1 cellular context compared by ENCODE assay signal in genomic region chr3:186742618-186743335, GRCh38.
TF ChIP-seq lines count a peak whose summit lies in the region.

No MANE protein-coding gene starts in this region.

TF ChIP-seq in HepG2, 621 proteins besides CTCF, POLR2A, EP300 and RAD21 (continued from another document and continues in another):
- TF ChIP-seq ZNF609 (CRISPR knock-in tag; IDR thresholded peaks at IDR 0.05; ENCODE audit: borderline replicate concordance) (peak; percentile 30; the same call in 1 of the 2 replicates), ASH2L (IDR thresholded peaks at IDR 0.05; ENCODE audit: insufficient read length, low read depth, low read length) (peak; percentile 55), MBD4 (IDR thresholded peaks at IDR 0.05; ENCODE audit: borderline replicate concordance, low read length) (0 out of 2 replicates have a peak, but pooled peaks have one; percentile 80), HMG20A (CRISPR knock-in tag; IDR thresholded peaks at IDR 0.05; ENCODE audit: borderline replicate concordance) (peak; percentile 88; the same call in 1 of the 2 replicates), BCL6 (CRISPR knock-in tag; IDR thresholded peaks at IDR 0.05) (peak; percentile 51; the same call in 1 of the 2 replicates), CEBPG (CRISPR knock-in tag; IDR thresholded peaks at IDR 0.05) (peak; percentile 92), IKZF4 (CRISPR knock-in tag; IDR thresholded peaks at IDR 0.05; ENCODE audit: borderline replicate concordance, low read depth, not compliant biosample characterization) (no peak), POLR2G (IDR thresholded peaks at IDR 0.05; ENCODE audit: low read depth, low read length) (no peak), RXRB (CRISPR knock-in tag; IDR thresholded peaks at IDR 0.05; ENCODE audit: borderline replicate concordance) (peak; percentile 65), ZNF121 (CRISPR knock-in tag; IDR thresholded peaks at IDR 0.05) (peak; percentile 66; the same call in 1 of the 2 replicates), HDAC1 (CRISPR knock-in tag; IDR thresholded peaks at IDR 0.05) (peak; percentile 19; the same call in 1 of the 2 replicates), ZNF660 (CRISPR knock-in tag; IDR thresholded peaks at IDR 0.05; ENCODE audit: borderline replicate concordance, low read depth) (no peak), YEATS4 (CRISPR knock-in tag; IDR thresholded peaks at IDR 0.05; ENCODE audit: borderline replicate concordance) (no peak), MAFF (IDR thresholded peaks at IDR 0.05; ENCODE audit: low read depth, low read length) (peak; percentile 62), ZNF446 (CRISPR knock-in tag; IDR thresholded peaks at IDR 0.05) (no peak), FOXO1 (CRISPR knock-in tag; IDR thresholded peaks at IDR 0.05) (peak; percentile 25; the same call in 1 of the 2 replicates), FOXJ3 (CRISPR knock-in tag; IDR thresholded peaks at IDR 0.05; ENCODE audit: borderline replicate concordance) (peak; percentile 84; the same call in 1 of the 2 replicates), RCOR2 (CRISPR knock-in tag; IDR thresholded peaks at IDR 0.05) (peak; percentile 50; the same call in 1 of the 2 replicates), SRSF1 (optimal IDR thresholded peaks at IDR 0.05; ENCODE audit: low read depth, low read length) (no peak), SOX5 (CRISPR knock-in tag; IDR thresholded peaks at IDR 0.05; ENCODE audit: borderline replicate concordance) (peak; percentile 68; the same call in 1 of the 2 replicates), PHF8 (CRISPR knock-in tag; IDR thresholded peaks at IDR 0.05) (no peak), HNRNPUL1 (IDR thresholded peaks at IDR 0.05; ENCODE audit: low read depth, low read length) (peak; percentile 71; the same call in 1 of the 2 replicates), HDAC2 (CRISPR knock-in tag; IDR thresholded peaks at IDR 0.05) (peak; percentile 56; the same call in 1 of the 2 replicates), KLF9 (CRISPR knock-in tag; IDR thresholded peaks at IDR 0.05; ENCODE audit: low read depth) (no peak), GATAD2A (CRISPR knock-in tag; IDR thresholded peaks at IDR 0.05) (peak; percentile 86), ZNF883 (CRISPR knock-in tag; IDR thresholded peaks at IDR 0.05; ENCODE audit: not compliant biosample characterization) (no peak), MAFK (conservative IDR thresholded peaks at IDR 0.05 in 1 of 2, IDR thresholded peaks at IDR 0.05 in 1 of 2; ENCODE audit: low read length in 2 of 2) (peak in 1 of 2 experiments; percentile 52; a peak in 2 of 4 replicates), SCMH1 (CRISPR knock-in tag; IDR thresholded peaks at IDR 0.05; ENCODE audit: borderline replicate concordance) (no peak), BRCA1 (CRISPR knock-in tag; IDR thresholded peaks at IDR 0.05) (no peak), MYNN (CRISPR knock-in tag; IDR thresholded peaks at IDR 0.05; ENCODE audit: low read depth) (no peak), SAP130 (CRISPR knock-in tag; IDR thresholded peaks at IDR 0.05; ENCODE audit: low read depth) (peak; percentile 62), SMAD3 (CRISPR knock-in tag; IDR thresholded peaks at IDR 0.05) (peak; percentile 61; the same call in 1 of the 2 replicates), HNF4A (CRISPR knock-in tag; IDR thresholded peaks at IDR 0.05) (peak; percentile 46), SALL1 (CRISPR knock-in tag; IDR thresholded peaks at IDR 0.05) (no peak), SIX4 (CRISPR knock-in tag; IDR thresholded peaks at IDR 0.05) (no peak), ZZZ3 (CRISPR knock-in tag; IDR thresholded peaks at IDR 0.05; ENCODE audit: borderline replicate concordance) (no peak), NR2F6 (IDR thresholded peaks at IDR 0.05) (peak; percentile 53), NR2F6 (CRISPR knock-in tag; IDR thresholded peaks at IDR 0.05) (peak; percentile 65), HNF1A (IDR thresholded peaks at IDR 0.05; ENCODE audit: low read depth) (peak; percentile 92), HNF1A (CRISPR knock-in tag; IDR thresholded peaks at IDR 0.05; ENCODE audit: borderline replicate concordance) (peak; percentile 93; the same call in 1 of the 2 replicates), ZBTB43 (CRISPR knock-in tag; conservative IDR thresholded peaks at IDR 0.05) (0 out of 2 replicates have a peak, but pooled peaks have one; percentile 28), HNRNPH1 (optimal IDR thresholded peaks at IDR 0.05; ENCODE audit: low read depth, low read length) (no peak), MIER3 (CRISPR knock-in tag; IDR thresholded peaks at IDR 0.05; ENCODE audit: borderline replicate concordance) (0 out of 2 replicates have a peak, but pooled peaks have one; percentile 19), ZNF704 (CRISPR knock-in tag; IDR thresholded peaks at IDR 0.05; ENCODE audit: borderline replicate concordance) (no peak), TCF7L2 (IDR thresholded peaks at IDR 0.05; ENCODE audit: low read depth, low read length) (peak; percentile 19; the same call in 1 of the 2 replicates)
- TF ChIP-seq, protein P1, sequence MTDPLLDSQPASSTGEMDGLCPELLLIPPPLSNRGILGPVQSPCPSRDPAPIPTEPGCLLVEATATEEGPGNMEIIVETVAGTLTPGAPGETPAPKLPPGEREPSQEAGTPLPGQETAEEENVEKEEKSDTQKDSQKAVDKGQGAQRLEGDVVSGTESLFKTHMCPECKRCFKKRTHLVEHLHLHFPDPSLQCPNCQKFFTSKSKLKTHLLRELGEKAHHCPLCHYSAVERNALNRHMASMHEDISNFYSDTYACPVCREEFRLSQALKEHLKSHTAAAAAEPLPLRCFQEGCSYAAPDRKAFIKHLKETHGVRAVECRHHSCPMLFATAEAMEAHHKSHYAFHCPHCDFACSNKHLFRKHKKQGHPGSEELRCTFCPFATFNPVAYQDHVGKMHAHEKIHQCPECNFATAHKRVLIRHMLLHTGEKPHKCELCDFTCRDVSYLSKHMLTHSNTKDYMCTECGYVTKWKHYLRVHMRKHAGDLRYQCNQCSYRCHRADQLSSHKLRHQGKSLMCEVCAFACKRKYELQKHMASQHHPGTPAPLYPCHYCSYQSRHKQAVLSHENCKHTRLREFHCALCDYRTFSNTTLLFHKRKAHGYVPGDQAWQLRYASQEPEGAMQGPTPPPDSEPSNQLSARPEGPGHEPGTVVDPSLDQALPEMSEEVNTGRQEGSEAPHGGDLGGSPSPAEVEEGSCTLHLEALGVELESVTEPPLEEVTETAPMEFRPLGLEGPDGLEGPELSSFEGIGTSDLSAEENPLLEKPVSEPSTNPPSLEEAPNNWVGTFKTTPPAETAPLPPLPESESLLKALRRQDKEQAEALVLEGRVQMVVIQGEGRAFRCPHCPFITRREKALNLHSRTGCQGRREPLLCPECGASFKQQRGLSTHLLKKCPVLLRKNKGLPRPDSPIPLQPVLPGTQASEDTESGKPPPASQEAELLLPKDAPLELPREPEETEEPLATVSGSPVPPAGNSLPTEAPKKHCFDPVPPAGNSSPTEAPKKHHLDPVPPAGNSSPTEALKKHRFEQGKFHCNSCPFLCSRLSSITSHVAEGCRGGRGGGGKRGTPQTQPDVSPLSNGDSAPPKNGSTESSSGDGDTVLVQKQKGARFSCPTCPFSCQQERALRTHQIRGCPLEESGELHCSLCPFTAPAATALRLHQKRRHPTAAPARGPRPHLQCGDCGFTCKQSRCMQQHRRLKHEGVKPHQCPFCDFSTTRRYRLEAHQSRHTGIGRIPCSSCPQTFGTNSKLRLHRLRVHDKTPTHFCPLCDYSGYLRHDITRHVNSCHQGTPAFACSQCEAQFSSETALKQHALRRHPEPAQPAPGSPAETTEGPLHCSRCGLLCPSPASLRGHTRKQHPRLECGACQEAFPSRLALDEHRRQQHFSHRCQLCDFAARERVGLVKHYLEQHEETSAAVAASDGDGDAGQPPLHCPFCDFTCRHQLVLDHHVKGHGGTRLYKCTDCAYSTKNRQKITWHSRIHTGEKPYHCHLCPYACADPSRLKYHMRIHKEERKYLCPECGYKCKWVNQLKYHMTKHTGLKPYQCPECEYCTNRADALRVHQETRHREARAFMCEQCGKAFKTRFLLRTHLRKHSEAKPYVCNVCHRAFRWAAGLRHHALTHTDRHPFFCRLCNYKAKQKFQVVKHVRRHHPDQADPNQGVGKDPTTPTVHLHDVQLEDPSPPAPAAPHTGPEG (CRISPR knock-in tag; IDR thresholded peaks at IDR 0.05): no peak
- TF ChIP-seq, protein P2, sequence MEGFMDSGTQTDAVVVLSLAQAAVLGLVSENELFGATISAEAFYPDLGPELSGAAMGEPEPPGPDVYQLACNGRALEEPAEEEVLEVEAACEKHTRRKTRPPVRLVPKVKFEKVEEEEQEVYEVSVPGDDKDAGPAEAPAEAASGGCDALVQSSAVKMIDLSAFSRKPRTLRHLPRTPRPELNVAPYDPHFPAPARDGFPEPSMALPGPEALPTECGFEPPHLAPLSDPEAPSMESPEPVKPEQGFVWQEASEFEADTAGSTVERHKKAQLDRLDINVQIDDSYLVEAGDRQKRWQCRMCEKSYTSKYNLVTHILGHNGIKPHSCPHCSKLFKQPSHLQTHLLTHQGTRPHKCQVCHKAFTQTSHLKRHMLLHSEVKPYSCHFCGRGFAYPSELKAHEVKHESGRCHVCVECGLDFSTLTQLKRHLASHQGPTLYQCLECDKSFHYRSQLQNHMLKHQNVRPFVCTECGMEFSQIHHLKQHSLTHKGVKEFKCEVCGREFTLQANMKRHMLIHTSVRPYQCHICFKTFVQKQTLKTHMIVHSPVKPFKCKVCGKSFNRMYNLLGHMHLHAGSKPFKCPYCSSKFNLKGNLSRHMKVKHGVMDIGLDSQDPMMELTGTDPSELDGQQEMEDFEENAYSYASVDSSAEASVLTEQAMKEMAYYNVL (CRISPR knock-in tag; IDR thresholded peaks at IDR 0.05; ENCODE audit: borderline replicate concordance): no peak
